Comparison of ENCODE assay signal across 8 cellular contexts in the genomic region with DNA sequence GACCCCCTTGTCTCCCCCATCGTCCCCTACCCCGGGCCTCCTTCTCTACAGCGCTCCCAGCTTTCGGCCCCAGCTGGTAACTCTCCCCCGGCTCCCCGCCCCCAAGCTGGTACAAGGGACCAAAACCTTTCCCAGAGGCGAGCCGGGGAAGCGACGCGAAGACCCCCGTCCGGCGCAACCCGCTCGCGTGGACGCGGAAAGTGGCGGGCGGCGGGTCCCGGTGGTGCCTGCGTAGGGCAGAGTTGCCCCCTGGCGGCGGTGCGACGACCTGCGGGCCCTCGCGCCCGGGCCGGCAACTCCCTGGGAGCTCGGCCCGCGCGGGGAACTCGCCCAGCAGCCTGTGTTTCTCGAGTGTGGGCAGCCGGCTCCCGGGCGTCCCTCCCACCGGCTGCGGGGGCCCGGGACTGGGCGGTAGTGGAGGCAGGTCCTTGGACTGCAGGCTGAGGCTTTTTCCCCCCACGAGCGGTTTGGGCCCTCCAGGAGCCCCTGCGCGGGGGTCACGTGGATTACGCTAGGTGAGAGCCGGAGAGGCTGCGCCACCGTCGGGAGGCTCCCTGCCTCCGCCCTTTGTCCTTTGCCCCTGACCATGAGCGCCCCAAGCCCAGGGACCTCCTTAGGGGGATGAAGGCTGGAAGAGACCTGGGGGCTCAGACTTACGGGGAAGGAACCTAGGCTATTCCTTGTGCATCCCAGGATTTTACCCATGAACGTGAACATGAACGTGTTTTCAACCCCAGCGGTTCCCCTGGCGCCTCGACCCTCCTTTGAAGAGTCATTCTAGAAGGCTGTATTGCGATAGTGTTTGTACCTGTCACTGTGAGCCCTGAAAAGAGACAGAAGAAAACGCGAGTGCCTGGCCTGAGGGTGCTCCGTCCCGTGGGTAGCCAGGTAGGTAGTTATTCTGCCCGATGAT. TPM values are rescaled to one million over a fixed set of nuclear protein-coding genes. Genes with fewer than 3 reads are reported as not detected.
A peak's percentile ranks its signal among the peaks of the same experiment; 100 is the strongest.
DNase-seq lines count a peak whose midpoint lies in the region; ATAC-seq and TF ChIP-seq lines count a peak whose summit lies in the region.

No MANE protein-coding gene starts in this region.

- H3K27ac ChIP-seq in heart right ventricle = no peak overlapping the region
- H3K27ac ChIP-seq in sigmoid colon = no peak overlapping the region

- H3K27me3 ChIP-seq in heart right ventricle (peaks cover 41 to 94% (median 92%) of the 10 kb centered on the region in 7 donors), sigmoid colon (peaks cover 54 to 94% (median 69%) of the 10 kb centered on the region in 3 donors)

- H3K4me1 ChIP-seq in heart right ventricle (peaks cover 7 to 33% (median 18%) of the 10 kb centered on the region in 9 donors), sigmoid colon (peaks cover 0 to 35% (median 26%) of the 10 kb centered on the region in 4 donors)

- TF ChIP-seq EP300 in sigmoid colon (IDR thresholded peaks at IDR 0.05) = no peak

- ATAC-seq in Right ventricle myocardium superior (ENCODE audit: poor library complexity) (peak; percentile 64), heart right ventricle (peak in 7 of 8 donors; percentile 57 to 83 (median 71))

- TF ChIP-seq CTCF in heart right ventricle (IDR thresholded peaks at IDR 0.05) (peak; percentile 64 to 86 (median 74)), sigmoid colon (IDR thresholded peaks at IDR 0.05) (peak; percentile 67 to 91 (median 78))

- peak overlapping the region in 3 of 10 donors; percentile 7 to 20 (median 10) for H3K4me3 ChIP-seq in heart right ventricle
- peak overlapping the region in 1 of 4 donors; percentile 10 for H3K4me3 ChIP-seq in sigmoid colon

- intact Hi-C loops in Right ventricle myocardium superior (cut with DNase I) (loop anchor here (10.0 kb wide), 1 partner anchor 227 kb away; no protein-coding TSS in a partner anchor), cardiac septum (cut with DNase I) (loop anchor here (2.0 to 5.0 kb wide), 2 partner anchors 234 to 369 kb away; no protein-coding TSS in a partner anchor), heart right ventricle (cut with DNase I) (loop anchor here in 6 of 10 donors (2.0 to 10.0 kb wide), 4 partner anchors 234 to 369 kb away; no protein-coding TSS in a partner anchor), sigmoid colon (cut with DNase I) (loop anchor here (1.0 to 10.0 kb wide), 5 partner anchors 46 to 497 kb away; a partner anchor contains a TSS)

- peak; percentile 76 for DNase-seq in Right ventricle myocardium superior
- DNase-seq in cardiac septum (ENCODE audit: low spot score) = no peak
- DNase-seq in RKO (ENCODE audit: low spot score) = peak; percentile 37
- DNase-seq in activated gamma-delta T cell treated with Interleukin-2 at 50 U/mL for 16 hours = peak; percentile 66
- DNase-seq in heart right ventricle = peak; percentile 36 to 69
- DNase-seq in sigmoid colon = no peak
- no peak for DNase-seq in COLO829 (ENCODE audit: low spot score)
- DNase-seq in NCI-H526 treated with DMSO at 0.1 percent for 48 hours (lab: John Stamatoyannopoulos, UW) = no peak

- peaks cover 0 to 1% (median 0%) of the 10 kb centered on the region in 11 donors for H3K9me3 ChIP-seq in heart right ventricle
- no peaks in the 10 kb centered on the region for H3K9me3 ChIP-seq in sigmoid colon

- H3K36me3 ChIP-seq in heart right ventricle (peaks cover 0 to 13% (median 0%) of the 10 kb centered on the region in 9 donors), sigmoid colon (no peaks in the 10 kb centered on the region)

- 2 to 3% methylated on average over 61 to 70 of the region's 70 CpGs for WGBS in heart right ventricle, 2 donors
- WGBS in sigmoid colon, 2 donors = 3 to 4% methylated on average over 70 of the region's 70 CpGs

- TF ChIP-seq POLR2A in sigmoid colon (IDR thresholded peaks at IDR 0.05) = no peak

RNA-seq across cellular contexts. Expression of a gene that starts 2.9 kb away (rescaled TPM):
- total RNA-seq in Right ventricle myocardium superior = not detected
- total RNA-seq in cardiac septum = 0.54 TPM
- total RNA-seq in heart right ventricle = under 1 TPM in 4 of 10 donors, not detected in 6; 0.10 to 0.15 (median 0.13) TPM
- polyA plus RNA-seq in heart right ventricle = under 1 TPM in 1 of 2 donors, not detected in 1; 0.07 TPM
- total RNA-seq in sigmoid colon = under 1 TPM in 2 of 4 donors, not detected in 2; 0.36 to 0.49 TPM
- under 1 TPM in 1 of 3 donors, not detected in 2; 0.09 TPM for polyA plus RNA-seq in sigmoid colon

RNA-seq across cellular contexts. Expression of a gene that starts 46.8 kb away (rescaled TPM):
- total RNA-seq in Right ventricle myocardium superior (364 TPM), cardiac septum (325 TPM), heart right ventricle (100 to 1,000 TPM; 359 to 410 (median 399) TPM), sigmoid colon (100 to 1,000 TPM; 490 to 780 (median 726) TPM)
- polyA plus RNA-seq in heart right ventricle (100 to 1,000 TPM; 283 to 714 TPM), sigmoid colon (1,000 to 10,000 TPM in 1 of 3 donors, 100 to 1,000 TPM in 2; 706 to 1,119 (median 968) TPM)

Comparison
In these comparisons a context has a peak if more than half of its experiments do, and no peak if none do; other contexts are left out.
1. DNase-seq: peak in Right ventricle myocardium superior (single experiment), RKO (single experiment), activated gamma-delta T cell treated with Interleukin-2 at 50 U/mL for 16 hours (single experiment) and heart right ventricle (2 of 2); none in cardiac septum (single experiment), sigmoid colon (single experiment), COLO829 (single experiment) and NCI-H526 treated with DMSO at 0.1 percent for 48 hours (single experiment).